ENCODE assay signal across 10 cellular contexts in genomic region chrX:44012484-44013096, GRCh38. TPM values are rescaled to one million over a fixed set of nuclear protein-coding genes. Genes with fewer than 3 reads are reported as not detected.
DNase-seq lines count a peak whose midpoint lies in the region; ATAC-seq and TF ChIP-seq lines count a peak whose summit lies in the region.
"Had no signal": no experiment of that assay in that cellular context is flagged by ENCODE, and none has a peak within 500 bp of the region (broad histone marks: within the 10 kb centered on the region; RNA-seq: fewer than 3 reads in every experiment).

No MANE protein-coding gene starts in this region.

- DNase-seq in activated CD4-positive, alpha-beta T cell treated with anti-CD3 and anti-CD28 coated beads for 4 hours: peak; percentile 19 to 21
- DNase-seq in activated CD4-positive, alpha-beta T cell treated with anti-CD3 and anti-CD28 coated beads, Interleukin-2, amount 50 U/mL, for 1 hour: no peak
- DNase-seq in activated CD8-positive, alpha-beta memory T cell treated with anti-CD3 and anti-CD28 coated beads for 24 hours: peak; percentile 61
- DNase-seq in stimulated activated CD4-positive, alpha-beta T cell treated with anti-CD3 and anti-CD28 coated beads, TNF-alpha, amount 100 ng/mL, for 48 hours (ENCODE audit: low read depth in 3 of 3): peak; percentile 24 to 41 (median 26)
- DNase-seq in NCI-H1105 treated with DMSO at 0.1 percent for 48 hours (lab: John Stamatoyannopoulos, UW): no peak
- no peak for DNase-seq in inferior parietal cortex (ENCODE audit: extremely low spot score)
- no peak for DNase-seq in D341Med (ENCODE audit: low spot score)

- no peak overlapping the region for H3K27ac ChIP-seq in gastroesophageal sphincter
- H3K27ac ChIP-seq: SK-N-MC had no signal

- H3K27me3 ChIP-seq in gastroesophageal sphincter: no peaks in the 10 kb centered on the region

- WGBS in gastroesophageal sphincter (ENCODE audit: low coverage in 1 of 2), 2 donors: 61 to 75% methylated on average over 1 to 3 of the region's 4 CpGs

- no peak for TF ChIP-seq POLR2A in gastroesophageal sphincter (IDR thresholded peaks at IDR 0.05)

- no peak for TF ChIP-seq EP300 in gastroesophageal sphincter (IDR thresholded peaks at IDR 0.05)

- H3K4me3 ChIP-seq in gastroesophageal sphincter: no peak overlapping the region
- H3K4me3 ChIP-seq: SK-N-MC had no signal

- TF ChIP-seq CTCF in gastroesophageal sphincter (IDR thresholded peaks at IDR 0.05): no peak

- no peaks in the 10 kb centered on the region for H3K36me3 ChIP-seq in gastroesophageal sphincter

- peak; percentile 31 for ATAC-seq in gastroesophageal sphincter

- H3K9me3 ChIP-seq in gastroesophageal sphincter: no peaks in the 10 kb centered on the region

- H3K4me1 ChIP-seq in gastroesophageal sphincter: no peaks in the 10 kb centered on the region

RNA-seq across cellular contexts. Expression of gene NDP, which starts 39.4 kb away (rescaled TPM):
- total RNA-seq in gastroesophageal sphincter: not detected
- total RNA-seq: B cell had no signal

Comparison
In these comparisons a context has a peak if more than half of its experiments do, and no peak if none do; other contexts are left out.
1. DNase-seq: peak in activated CD4-positive, alpha-beta T cell treated with anti-CD3 and anti-CD28 coated beads for 4 hours (2 of 2), activated CD8-positive, alpha-beta memory T cell treated with anti-CD3 and anti-CD28 coated beads for 24 hours (single experiment) and stimulated activated CD4-positive, alpha-beta T cell treated with anti-CD3 and anti-CD28 coated beads, TNF-alpha, amount 100 ng/mL, for 48 hours (3 of 3); none in activated CD4-positive, alpha-beta T cell treated with anti-CD3 and anti-CD28 coated beads, Interleukin-2, amount 50 U/mL, for 1 hour (single experiment), NCI-H1105 treated with DMSO at 0.1 percent for 48 hours (single experiment), inferior parietal cortex (single experiment) and D341Med (single experiment).